Comparison of ENCODE assay signal across 27 cellular contexts in the genomic region with DNA sequence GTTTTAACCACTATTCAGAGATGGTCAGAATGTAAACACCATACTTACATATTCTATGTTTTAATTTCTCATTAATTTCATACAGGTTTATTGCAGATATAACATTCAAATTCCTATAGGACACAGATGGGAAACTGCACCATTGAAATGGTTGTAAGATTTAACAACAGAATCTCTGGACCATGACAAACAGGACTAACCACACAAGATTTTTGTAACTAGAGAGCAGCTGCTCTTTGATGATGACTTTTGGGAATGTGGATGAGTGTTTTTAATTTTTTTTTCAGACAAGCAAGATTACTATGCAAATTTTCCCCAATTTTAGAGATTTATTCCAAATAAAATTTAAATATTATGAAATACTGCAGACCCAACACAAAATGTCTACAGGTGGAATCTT.
"Had no signal": no experiment of that assay in that cellular context is flagged by ENCODE, and none has a peak within 500 bp of the region (broad histone marks: within the 10 kb centered on the region; RNA-seq: fewer than 3 reads in every experiment).

No MANE protein-coding gene starts in this region.

- H3K9ac ChIP-seq: neural progenitor cell had no signal

- H3K36me3 Mint-ChIP-seq: memory B cell; naive B cell; natural killer cell treated with Interleukin-12 subunit alpha and Interleukin-12 subunit beta and Interleukin-15 and Interleukin-18, amount 100 ng/mL, for 72 hours; neural progenitor cell; stimulated activated memory B cell treated with anti-CD40 and anti-IgM and Interleukin-4, amounts not matched to agents 10 μg/mL and 1 μg/mL and 100 μg/mL, for 72 hours; type B pancreatic cell had no signal

- FAIRE-seq: colon, islet of Langerhans had no signal

- H3K4me1 Mint-ChIP-seq: memory B cell; naive B cell; stimulated activated memory B cell treated with anti-CD40 and anti-IgM and Interleukin-4, amounts not matched to agents 10 μg/mL and 1 μg/mL and 100 μg/mL, for 72 hours had no signal

- H3K9me3 Mint-ChIP-seq: memory B cell; neural progenitor cell; stimulated activated memory B cell treated with anti-CD40 and anti-IgM and Interleukin-4, amounts not matched to agents 10 μg/mL and 1 μg/mL and 100 μg/mL, for 72 hours; type B pancreatic cell had no signal

- H3K27ac Mint-ChIP-seq: memory B cell; naive B cell; natural killer cell treated with Interleukin-12 subunit alpha and Interleukin-12 subunit beta and Interleukin-15 and Interleukin-18, amount 100 ng/mL, for 72 hours; stimulated activated memory B cell treated with anti-CD40 and anti-IgM and Interleukin-4, amounts not matched to agents 10 μg/mL and 1 μg/mL and 100 μg/mL, for 72 hours; type B pancreatic cell had no signal

- H3K27ac ChIP-seq: dorsolateral prefrontal cortex, gastrocnemius medialis, heart left ventricle, hepatocyte, neural progenitor cell, prostate gland, sigmoid colon, skin epidermis, spleen, testis, tibial artery had no signal

- H3K27me3 ChIP-seq: dorsolateral prefrontal cortex, gastrocnemius medialis, heart left ventricle, hepatocyte, neural progenitor cell, sigmoid colon, spleen, testis, tibial artery had no signal

- H2AFZ ChIP-seq: hepatocyte, neural progenitor cell had no signal

- H3K4me2 ChIP-seq: hepatocyte, neural progenitor cell had no signal

- H3K79me2 ChIP-seq: hepatocyte had no signal

- DNase-seq: dorsolateral prefrontal cortex; effector CD4-positive, alpha-beta T cell; foreskin fibroblast; gastrocnemius medialis; heart left ventricle; kidney glomerular epithelial cell; left ventricle myocardium superior; naive B cell; right cardiac atrium; sigmoid colon; spleen; stimulated activated CD4-positive, alpha-beta T cell treated with anti-CD3 and anti-CD28 coated beads, Interleukin-4, amount 100 ng/mL, for 4 hours; stimulated activated naive CD8-positive, alpha-beta T cell treated with anti-CD3 and anti-CD28 coated beads, Interleukin-15, Interleukin-2, amounts not matched to agents 100 U/mL and 50 U/mL, for 24 hours; substantia nigra; testis; tibial artery had no signal

- H3K27me3 Mint-ChIP-seq: memory B cell; naive B cell; natural killer cell treated with Interleukin-12 subunit alpha and Interleukin-12 subunit beta and Interleukin-15 and Interleukin-18, amount 100 ng/mL, for 72 hours; stimulated activated memory B cell treated with anti-CD40 and anti-IgM and Interleukin-4, amounts not matched to agents 10 μg/mL and 1 μg/mL and 100 μg/mL, for 72 hours; type B pancreatic cell had no signal

- H3K4me3 ChIP-seq: dorsolateral prefrontal cortex, gastrocnemius medialis, heart left ventricle, hepatocyte, lung, neural progenitor cell, prostate gland, sigmoid colon, skin epidermis, spleen, testis, tibial artery had no signal

- H3K4me1 ChIP-seq: gastrocnemius medialis, heart left ventricle, neural progenitor cell, prostate gland, sigmoid colon, spleen, testis, tibial artery had no signal

- H3K9me3 ChIP-seq: gastrocnemius medialis, heart left ventricle, prostate gland, sigmoid colon, testis, tibial artery had no signal

- H3K4me3 Mint-ChIP-seq: memory B cell; naive B cell; natural killer cell treated with Interleukin-12 subunit alpha and Interleukin-12 subunit beta and Interleukin-15 and Interleukin-18, amount 100 ng/mL, for 72 hours; neural progenitor cell; stimulated activated memory B cell treated with anti-CD40 and anti-IgM and Interleukin-4, amounts not matched to agents 10 μg/mL and 1 μg/mL and 100 μg/mL, for 72 hours; type B pancreatic cell had no signal

- ATAC-seq: gastrocnemius medialis; heart left ventricle; left ventricle myocardium superior; natural killer cell treated with Interleukin-12 subunit alpha and Interleukin-12 subunit beta and Interleukin-15 and Interleukin-18, amount 100 ng/mL, for 72 hours; right cardiac atrium; stimulated activated memory B cell treated with anti-CD40 and anti-IgM and Interleukin-4, amounts not matched to agents 10 μg/mL and 1 μg/mL and 100 μg/mL, for 72 hours; stimulated activated naive CD8-positive, alpha-beta T cell treated with anti-CD3 and anti-CD28 coated beads, Interleukin-15, Interleukin-2, amounts not matched to agents 100 U/mL and 50 U/mL, for 24 hours had no signal

- H3K36me3 ChIP-seq: gastrocnemius medialis, heart left ventricle, neural progenitor cell, prostate gland, sigmoid colon, spleen, tibial artery had no signal
